Comparison of ENCODE assay signal across 12 cellular contexts in genomic region chr6:15431762-15432495, GRCh38.
DNase-seq lines count a peak whose midpoint lies in the region; ATAC-seq and TF ChIP-seq lines count a peak whose summit lies in the region.
"Had no signal": no experiment of that assay in that cellular context is flagged by ENCODE, and none has a peak within 500 bp of the region (broad histone marks: within the 10 kb centered on the region; RNA-seq: fewer than 3 reads in every experiment).

No MANE protein-coding gene starts in this region.

- H3K27me3 Mint-ChIP-seq in activated CD8-positive, alpha-beta T cell treated with anti-CD3 and anti-CD28 coated beads for 36 hours, result no peaks in the 10 kb centered on the region
- H3K27me3 Mint-ChIP-seq in immature natural killer cell (ENCODE audit: low read depth in 3 of 3), result peaks cover 2 to 5% (median 3%) of the 10 kb centered on the region in 3 donors
- H3K27me3 Mint-ChIP-seq in stimulated activated naive B cell treated with anti-CD40 and anti-IgM and Interleukin-4, amounts not matched to agents 10 μg/mL and 1 μg/mL and 100 μg/mL, for 72 hours, result no peaks in the 10 kb centered on the region

- peak overlapping the region; percentile 48 to 60 for H3K27ac Mint-ChIP-seq in activated naive CD4-positive, alpha-beta T cell treated with anti-CD3 and anti-CD28 coated beads, Interleukin-2, amount 50 U/mL, for 72 hours
- peak overlapping the region; percentile 46 for H3K27ac Mint-ChIP-seq in activated CD8-positive, alpha-beta T cell treated with anti-CD3 and anti-CD28 coated beads for 36 hours
- peak overlapping the region in 3 of 6 donors; percentile 22 to 39 (median 38) for H3K27ac Mint-ChIP-seq in immature natural killer cell
- peak overlapping the region; percentile 20 for H3K27ac Mint-ChIP-seq in stimulated activated naive B cell treated with anti-CD40 and anti-IgM and Interleukin-4, amounts not matched to agents 10 μg/mL and 1 μg/mL and 100 μg/mL, for 72 hours

- no peak for DNase-seq in activated naive CD4-positive, alpha-beta T cell treated with anti-CD3 and anti-CD28 coated beads, Interleukin-2, amount 50 U/mL, for 72 hours (ENCODE audit: low spot score in 2 of 2)
- no peak for DNase-seq in activated naive CD4-positive, alpha-beta T cell (lab: John Stamatoyannopoulos, UW)
- no peak for DNase-seq in activated CD8-positive, alpha-beta T cell treated with anti-CD3 and anti-CD28 coated beads for 36 hours
- DNase-seq in immature natural killer cell (no peak), HT-29 (ENCODE audit: low spot score) (no peak), DMS53 treated with DMSO at 0.1 percent for 48 hours (lab: John Stamatoyannopoulos, UW; ENCODE audit: unreplicated experiment) (no peak)
- DNase-seq in stimulated activated naive B cell treated with anti-CD40 and anti-IgM and Interleukin-4, amounts not matched to agents 10 μg/mL and 1 μg/mL and 100 μg/mL, for 72 hours, result no peak
- DNase-seq in stimulated activated CD4-positive, alpha-beta T cell treated with anti-CD3 and anti-CD28 coated beads, Interleukin-2, amount 100 ng/mL, for 48 hours, result no peak
- DNase-seq: AML-193, caudate nucleus, kidney, NCI-H1930 had no signal

- no peak overlapping the region for H3K4me3 Mint-ChIP-seq in activated CD8-positive, alpha-beta T cell treated with anti-CD3 and anti-CD28 coated beads for 36 hours
- peak overlapping the region in 3 of 5 donors; percentile 8 to 17 (median 12) for H3K4me3 Mint-ChIP-seq in immature natural killer cell
- H3K4me3 Mint-ChIP-seq in stimulated activated naive B cell treated with anti-CD40 and anti-IgM and Interleukin-4, amounts not matched to agents 10 μg/mL and 1 μg/mL and 100 μg/mL, for 72 hours, result peak overlapping the region in 1 of 2 donors; percentile 22

- H3K36me3 Mint-ChIP-seq in activated naive CD4-positive, alpha-beta T cell treated with anti-CD3 and anti-CD28 coated beads, Interleukin-2, amount 50 U/mL, for 72 hours, result peaks cover 0 to 30% of the 10 kb centered on the region in 2 donors
- peaks cover 21% of the 10 kb centered on the region for H3K36me3 Mint-ChIP-seq in activated CD8-positive, alpha-beta T cell treated with anti-CD3 and anti-CD28 coated beads for 36 hours (ENCODE audit: low read depth)
- H3K36me3 Mint-ChIP-seq in immature natural killer cell, result no peaks in the 10 kb centered on the region
- peaks cover 9 to 35% of the 10 kb centered on the region in 2 donors for H3K36me3 Mint-ChIP-seq in stimulated activated naive B cell treated with anti-CD40 and anti-IgM and Interleukin-4, amounts not matched to agents 10 μg/mL and 1 μg/mL and 100 μg/mL, for 72 hours

- intact Hi-C loops in activated CD8-positive, alpha-beta T cell treated with anti-CD3 and anti-CD28 coated beads for 36 hours (cut with micrococcal nuclease), result no loop called here

- peaks cover 0 to 9% of the 10 kb centered on the region in 2 donors for H3K9me3 Mint-ChIP-seq in activated naive CD4-positive, alpha-beta T cell treated with anti-CD3 and anti-CD28 coated beads, Interleukin-2, amount 50 U/mL, for 72 hours
- peaks cover 2% of the 10 kb centered on the region for H3K9me3 Mint-ChIP-seq in activated CD8-positive, alpha-beta T cell treated with anti-CD3 and anti-CD28 coated beads for 36 hours
- no peaks in the 10 kb centered on the region for H3K9me3 Mint-ChIP-seq in immature natural killer cell
- peaks cover 0 to 5% of the 10 kb centered on the region in 2 donors for H3K9me3 Mint-ChIP-seq in stimulated activated naive B cell treated with anti-CD40 and anti-IgM and Interleukin-4, amounts not matched to agents 10 μg/mL and 1 μg/mL and 100 μg/mL, for 72 hours

- H3K4me1 Mint-ChIP-seq in activated CD8-positive, alpha-beta T cell treated with anti-CD3 and anti-CD28 coated beads for 36 hours (ENCODE audit: low read depth), result peaks cover 89% of the 10 kb centered on the region
- H3K4me1 Mint-ChIP-seq in immature natural killer cell, result peaks cover 92 to 100% of the 10 kb centered on the region in 2 donors
- peaks cover 65 to 92% of the 10 kb centered on the region in 2 donors for H3K4me1 Mint-ChIP-seq in stimulated activated naive B cell treated with anti-CD40 and anti-IgM and Interleukin-4, amounts not matched to agents 10 μg/mL and 1 μg/mL and 100 μg/mL, for 72 hours

- no peak for TF ChIP-seq CTCF in activated CD8-positive, alpha-beta T cell treated with anti-CD3 and anti-CD28 coated beads for 36 hours (IDR thresholded peaks at IDR 0.05)

- POLR2A ChIA-PET in activated CD8-positive, alpha-beta T cell treated with anti-CD3 and anti-CD28 coated beads for 36 hours (lab: Charles Lee), result interaction anchor here (0.9 to 3.1 kb wide), 4 partner anchors 10 to 183 kb away, joined by 3 to 16 read pairs (median 4); no protein-coding TSS in a partner anchor

- no peak for ATAC-seq in activated naive CD4-positive, alpha-beta T cell treated with anti-CD3 and anti-CD28 coated beads, Interleukin-2, amount 50 U/mL, for 72 hours
- ATAC-seq in activated CD8-positive, alpha-beta T cell treated with anti-CD3 and anti-CD28 coated beads for 36 hours, result no peak
- no peak for ATAC-seq in stimulated activated naive B cell treated with anti-CD40 and anti-IgM and Interleukin-4, amounts not matched to agents 10 μg/mL and 1 μg/mL and 100 μg/mL, for 72 hours (replicated peaks)

- CTCF ChIA-PET in activated CD8-positive, alpha-beta T cell treated with anti-CD3 and anti-CD28 coated beads for 36 hours (lab: Charles Lee), result interaction anchor here (1.1 to 1.8 kb wide), 2 partner anchors 9 to 105 kb away, joined by 4 to 9 read pairs; no protein-coding TSS in a partner anchor
